ENCODE assay signal across 8 cellular contexts in the genomic region with DNA sequence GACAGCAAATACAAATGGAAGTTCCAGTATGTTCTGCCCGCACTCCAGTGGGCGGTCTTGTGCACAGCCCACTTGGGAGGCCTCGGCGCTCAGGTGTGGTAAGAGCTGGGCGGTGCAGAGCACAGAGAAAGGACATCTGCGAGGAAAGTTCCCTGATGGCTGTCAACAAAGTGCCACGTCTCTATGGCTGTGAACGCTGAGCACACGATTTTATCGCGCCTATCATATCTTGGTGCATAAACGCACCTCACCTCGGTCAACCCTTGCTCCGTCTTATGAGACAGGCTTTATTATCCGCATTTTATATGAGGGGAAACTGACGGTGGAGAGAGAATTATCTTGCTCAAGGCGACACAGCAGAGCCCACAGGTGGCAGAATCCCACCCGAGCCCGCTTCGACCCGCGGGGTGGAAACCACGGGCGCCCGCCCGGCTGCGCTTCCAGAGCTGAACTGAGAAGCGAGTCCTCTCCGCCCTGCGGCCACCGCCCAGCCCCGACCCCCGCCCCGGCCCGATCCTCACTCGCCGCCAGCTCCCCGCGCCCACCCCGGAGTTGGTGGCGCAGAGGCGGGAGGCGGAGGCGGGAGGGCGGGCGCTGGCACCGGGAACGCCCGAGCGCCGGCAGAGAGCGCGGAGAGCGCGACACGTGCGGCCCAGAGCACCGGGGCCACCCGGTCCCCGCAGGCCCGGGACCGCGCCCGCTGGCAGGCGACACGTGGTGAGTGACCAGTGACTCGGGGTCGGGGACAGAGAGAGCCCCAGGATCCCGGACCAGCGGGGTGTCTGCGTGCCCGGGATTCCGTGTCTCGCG. TPM values are rescaled to one million over a fixed set of nuclear protein-coding genes. Genes with fewer than 3 reads are reported as not detected.
A peak's percentile ranks its signal among the peaks of the same experiment; 100 is the strongest.
DNase-seq lines count a peak whose midpoint lies in the region; ATAC-seq and TF ChIP-seq lines count a peak whose summit lies in the region.

TSS of gene IL12RB2 (plus strand) at position 623 of the 810 bp plus-strand sequence. CDS start 12,496 bp downstream, outside the sequence.

- peaks cover 9% of the 10 kb centered on the region for H3K27me3 ChIP-seq in mesendoderm (ENCODE audit: insufficient read depth, low read length, poor library complexity)

- no peak within 1 kb of the TSS for H4K8ac ChIP-seq in mesendoderm (ENCODE audit: low read depth, low read length)

- H2BK120ac ChIP-seq in mesendoderm (ENCODE audit: low read depth, low read length), result no peak within 1 kb of the TSS

- H3K79me1 ChIP-seq in mesendoderm (ENCODE audit: low read length), result no peaks in the 10 kb centered on the region

- H3K4me1 ChIP-seq in mesendoderm (ENCODE audit: control insufficient read depth, low read depth, low read length), result no peaks in the 10 kb centered on the region

- H3K27me3 Mint-ChIP-seq in stimulated activated naive B cell treated with anti-CD40 and anti-IgM and Interleukin-4, amounts not matched to agents 10 μg/mL and 1 μg/mL and 100 μg/mL, for 72 hours, result peaks cover 4 to 9% of the 10 kb centered on the region in 2 donors

- peak within 1 kb of the TSS; percentile 76 for H3K56ac ChIP-seq in mesendoderm (ENCODE audit: low read length)

- H2BK5ac ChIP-seq in mesendoderm (ENCODE audit: low read length), result no peak within 1 kb of the TSS

- no peak within 1 kb of the TSS for H3K27ac ChIP-seq in mesendoderm (ENCODE audit: low read depth, low read length)

- peak; percentile 69 for DNase-seq in GM10266 (ENCODE audit: extremely low spot score)
- DNase-seq in T-helper 2 cell, result peak in 3 of 5 experiments; percentile 13 to 68 (median 31)
- DNase-seq in cardiac fibroblast (ENCODE audit: low read depth in 2 of 2), result peak in 1 of 2 donors; percentile 4
- DNase-seq in mesendoderm, result peak; percentile 15
- DNase-seq in stimulated activated naive B cell treated with anti-CD40 and anti-IgM and Interleukin-4, amounts not matched to agents 10 μg/mL and 1 μg/mL and 100 μg/mL, for 72 hours, result no peak
- no peak for DNase-seq in glomerular visceral epithelial cell (ENCODE audit: extremely low spot score)

- TF ChIP-seq CTCF in GM10266 (IDR thresholded peaks at IDR 0.05; ENCODE audit: control insufficient read depth, insufficient read depth, low read depth, missing control alignments), result no peak
- no peak for TF ChIP-seq CTCF in cardiac fibroblast (IDR thresholded peaks at IDR 0.05; ENCODE audit: low read depth, low read length)

- H3K9ac ChIP-seq in mesendoderm (ENCODE audit: low read length), result peak within 1 kb of the TSS; percentile 54

- H3K18ac ChIP-seq in mesendoderm (ENCODE audit: low read length), result peak within 1 kb of the TSS; percentile 52

- H3K4me3 Mint-ChIP-seq in stimulated activated naive B cell treated with anti-CD40 and anti-IgM and Interleukin-4, amounts not matched to agents 10 μg/mL and 1 μg/mL and 100 μg/mL, for 72 hours, result peak within 1 kb of the TSS; percentile 83 to 85

- no CpG with 5 or more reads among the region's 75 CpGs for WGBS in mesendoderm (ENCODE audit: extremely low coverage, insufficient coverage, low lambda C conversion rate)

- H4K5ac ChIP-seq in mesendoderm (ENCODE audit: low read length), result no peak within 1 kb of the TSS

- H3K23ac ChIP-seq in mesendoderm (ENCODE audit: low read length), result no peak within 1 kb of the TSS

- H3K79me2 ChIP-seq in mesendoderm (ENCODE audit: control insufficient read depth, insufficient read depth, low read length), result no peaks in the 10 kb centered on the region

- no peaks in the 10 kb centered on the region for H3K36me3 ChIP-seq in mesendoderm (ENCODE audit: control insufficient read depth, insufficient read depth, low read length)

- H3K4me3 ChIP-seq in cardiac fibroblast (replicated peaks in 1 of 2; ENCODE audit: low read depth in 2 of 2, low read length in 2 of 2) (peak within 1 kb of the TSS; percentile 5 to 15), mesendoderm (ENCODE audit: low read length) (peak within 1 kb of the TSS; percentile 36)

- no peak within 1 kb of the TSS for H2AK5ac ChIP-seq in mesendoderm (ENCODE audit: low read length)

- H3K4me2 ChIP-seq in mesendoderm (ENCODE audit: low read length), result peak within 1 kb of the TSS; percentile 90

- peak within 1 kb of the TSS; percentile 88 for H3K27ac Mint-ChIP-seq in stimulated activated naive B cell treated with anti-CD40 and anti-IgM and Interleukin-4, amounts not matched to agents 10 μg/mL and 1 μg/mL and 100 μg/mL, for 72 hours

- peaks cover 3% of the 10 kb centered on the region in 2 donors for H3K36me3 Mint-ChIP-seq in stimulated activated naive B cell treated with anti-CD40 and anti-IgM and Interleukin-4, amounts not matched to agents 10 μg/mL and 1 μg/mL and 100 μg/mL, for 72 hours

- H3K9me3 Mint-ChIP-seq in stimulated activated naive B cell treated with anti-CD40 and anti-IgM and Interleukin-4, amounts not matched to agents 10 μg/mL and 1 μg/mL and 100 μg/mL, for 72 hours, result no peaks in the 10 kb centered on the region

- H2BK15ac ChIP-seq in mesendoderm (replicated peaks; ENCODE audit: low read depth), result no peak within 1 kb of the TSS

- no peak within 1 kb of the TSS for H3K4ac ChIP-seq in mesendoderm (ENCODE audit: low read depth, low read length)

- ATAC-seq in HG03045 (IDR thresholded peaks at IDR 0.05; ENCODE audit: unreplicated experiment) (peak; percentile 58), HG02623 (IDR thresholded peaks at IDR 0.05; ENCODE audit: unreplicated experiment) (no peak)
- peak; percentile 78 to 84 for ATAC-seq in stimulated activated naive B cell treated with anti-CD40 and anti-IgM and Interleukin-4, amounts not matched to agents 10 μg/mL and 1 μg/mL and 100 μg/mL, for 72 hours (replicated peaks)

- peaks cover 14 to 22% of the 10 kb centered on the region in 2 donors for H3K4me1 Mint-ChIP-seq in stimulated activated naive B cell treated with anti-CD40 and anti-IgM and Interleukin-4, amounts not matched to agents 10 μg/mL and 1 μg/mL and 100 μg/mL, for 72 hours

RNA-seq across cellular contexts. Expression of gene IL12RB2, which starts in this region (rescaled TPM):
- 1.5 TPM for polyA plus RNA-seq in mesendoderm (2013, experiment 1 of 2)
- polyA plus RNA-seq in mesendoderm (2013, experiment 2 of 2), result 1.6 TPM

Comparison
In these comparisons a context has a peak if more than half of its experiments do, and no peak if none do; other contexts are left out.
1. DNase-seq: peak in GM10266 (single experiment), T-helper 2 cell (3 of 5) and mesendoderm (single experiment); none in stimulated activated naive B cell treated with anti-CD40 and anti-IgM and Interleukin-4, amounts not matched to agents 10 μg/mL and 1 μg/mL and 100 μg/mL, for 72 hours (single experiment) and glomerular visceral epithelial cell (single experiment).